ENCODE assay signal across 29 cellular contexts in the genomic region with DNA sequence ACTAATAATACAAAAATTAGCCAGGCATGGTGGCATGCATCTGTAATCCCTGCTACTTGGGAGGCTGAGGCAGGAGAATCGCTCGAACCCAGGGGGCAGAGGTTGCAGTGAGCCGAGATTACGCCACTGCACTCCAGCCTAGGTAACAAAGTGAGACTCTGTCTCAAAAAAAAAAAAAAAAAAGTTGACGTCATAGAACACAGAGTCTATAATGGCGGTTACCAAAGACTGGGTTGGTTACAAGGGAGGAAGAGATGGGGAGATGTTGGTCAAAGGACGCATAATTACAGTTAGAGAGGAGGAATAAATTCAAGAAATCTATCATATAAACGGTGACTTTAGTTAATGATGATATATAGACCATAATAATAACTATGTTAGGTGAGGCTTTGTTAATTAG.
"Had no signal": no experiment of that assay in that cellular context is flagged by ENCODE, and none has a peak within 500 bp of the region (broad histone marks: within the 10 kb centered on the region; RNA-seq: fewer than 3 reads in every experiment).

No MANE protein-coding gene starts in this region.

- ATAC-seq: stimulated activated effector memory CD8-positive, alpha-beta T cell treated with anti-CD3 and anti-CD28 coated beads, Interleukin-12 subunit alpha, Interleukin-12 subunit beta, amount 100 ng/mL, for 72 hours; stimulated activated memory B cell treated with anti-CD40 and anti-IgM and Interleukin-4, amounts not matched to agents 10 μg/mL and 1 μg/mL and 100 μg/mL, for 72 hours; stimulated activated naive B cell treated with anti-CD40 and anti-IgM and Interleukin-4, amounts not matched to agents 10 μg/mL and 1 μg/mL and 100 μg/mL, for 72 hours; stimulated activated naive CD8-positive, alpha-beta T cell treated with anti-CD3 and anti-CD28 coated beads, Interleukin-15, amount 100 ng/mL, for 72 hours; stimulated activated naive CD8-positive, alpha-beta T cell treated with anti-CD3 and anti-CD28 coated beads, Interleukin-15, Interleukin-2, amounts not matched to agents 100 U/mL and 50 U/mL, for 24 hours; upper lobe of right lung had no signal

- H3K36me3 ChIP-seq: thoracic aorta, thyroid gland, transverse colon, upper lobe of left lung, upper lobe of right lung, uterus, vagina had no signal

- H3K27me3 Mint-ChIP-seq: stimulated activated memory B cell treated with anti-CD40 and anti-IgM and Interleukin-4, amounts not matched to agents 10 μg/mL and 1 μg/mL and 100 μg/mL, for 72 hours; stimulated activated naive B cell treated with anti-CD40 and anti-IgM and Interleukin-4, amounts not matched to agents 10 μg/mL and 1 μg/mL and 100 μg/mL, for 72 hours; stimulated activated naive CD8-positive, alpha-beta T cell treated with anti-CD3 and anti-CD28 coated beads, Interleukin-15, amount 100 ng/mL, for 72 hours; stimulated activated naive CD8-positive, alpha-beta T cell treated with anti-CD3 and anti-CD28 coated beads, Interleukin-15, Interleukin-2, amounts not matched to agents 100 ng/mL and 50 ng/mL, for 24 hours; type B pancreatic cell had no signal

- H3K36me3 Mint-ChIP-seq: stimulated activated effector memory CD8-positive, alpha-beta T cell treated with anti-CD3 and anti-CD28 coated beads, Interleukin-12 subunit alpha, Interleukin-12 subunit beta, amount 100 ng/mL, for 72 hours; stimulated activated memory B cell treated with anti-CD40 and anti-IgM and Interleukin-4, amounts not matched to agents 10 μg/mL and 1 μg/mL and 100 μg/mL, for 72 hours; stimulated activated naive B cell treated with anti-CD40 and anti-IgM and Interleukin-4, amounts not matched to agents 10 μg/mL and 1 μg/mL and 100 μg/mL, for 72 hours; type B pancreatic cell had no signal

- FAIRE-seq: urothelium cell line had no signal

- H3K4me1 ChIP-seq: stomach, suprapubic skin, testis, thyroid gland, tibial artery, tibial nerve, upper lobe of left lung, upper lobe of right lung, uterus, vagina had no signal

- H3K27ac Mint-ChIP-seq: stimulated activated effector memory CD8-positive, alpha-beta T cell treated with anti-CD3 and anti-CD28 coated beads, Interleukin-12 subunit alpha, Interleukin-12 subunit beta, amount 100 ng/mL, for 72 hours; stimulated activated memory B cell treated with anti-CD40 and anti-IgM and Interleukin-4, amounts not matched to agents 10 μg/mL and 1 μg/mL and 100 μg/mL, for 72 hours; stimulated activated naive B cell treated with anti-CD40 and anti-IgM and Interleukin-4, amounts not matched to agents 10 μg/mL and 1 μg/mL and 100 μg/mL, for 72 hours; stimulated activated naive CD8-positive, alpha-beta T cell treated with anti-CD3 and anti-CD28 coated beads, Interleukin-15, amount 100 ng/mL, for 72 hours; stimulated activated naive CD8-positive, alpha-beta T cell treated with anti-CD3 and anti-CD28 coated beads, Interleukin-15, Interleukin-2, amounts not matched to agents 100 ng/mL and 50 ng/mL, for 24 hours; type B pancreatic cell had no signal

- H3K9me3 ChIP-seq: stomach, suprapubic skin, testis, thoracic aorta, thyroid gland, tibial artery, tibial nerve, transverse colon, upper lobe of left lung, upper lobe of right lung, uterus, vagina had no signal

- H3K4me3 ChIP-seq: stomach, suprapubic skin, testis, thoracic aorta, thyroid gland, tibial artery, tibial nerve, transverse colon, upper lobe of left lung, upper lobe of right lung, uterus, vagina had no signal

- DNase-seq: stimulated activated CD4-positive, alpha-beta T cell treated with anti-CD3 and anti-CD28 coated beads, Interleukin-2, amount 100 ng/mL, for 48 hours; stimulated activated CD4-positive, alpha-beta T cell treated with anti-CD3 and anti-CD28 coated beads, Interleukin-4, amount 100 ng/mL, for 1 hour; stimulated activated CD4-positive, alpha-beta T cell treated with anti-CD3 and anti-CD28 coated beads, Interleukin-4, amount 100 ng/mL, for 24 hours; stimulated activated CD4-positive, alpha-beta T cell treated with anti-CD3 and anti-CD28 coated beads, Interleukin-4, amount 100 ng/mL, for 4 hours; stimulated activated CD8-positive, alpha-beta memory T cell treated with anti-CD3 and anti-CD28 coated beads, Interleukin-4, amount 100 ng/mL, for 48 hours; stimulated activated naive B cell treated with anti-CD40 and anti-IgM and Interleukin-4, amounts not matched to agents 10 μg/mL and 1 μg/mL and 100 μg/mL, for 72 hours; stimulated activated naive CD4-positive, alpha-beta T cell; stimulated activated naive CD4-positive, alpha-beta T cell treated with Interleukin-2 at 50 U/mL for 16 hours; stimulated activated naive CD8-positive, alpha-beta T cell treated with anti-CD3 and anti-CD28 coated beads, Interleukin-15, amount 100 ng/mL, for 72 hours; stimulated activated naive CD8-positive, alpha-beta T cell treated with anti-CD3 and anti-CD28 coated beads, Interleukin-15, Interleukin-2, amounts not matched to agents 100 U/mL and 50 U/mL, for 24 hours; stomach; substantia nigra; testis; thyroid gland; tibial artery; transverse colon; trophoblast cell; upper lobe of left lung; upper lobe of right lung; uterus had no signal

- H3K9me3 Mint-ChIP-seq: stimulated activated naive B cell treated with anti-CD40 and anti-IgM and Interleukin-4, amounts not matched to agents 10 μg/mL and 1 μg/mL and 100 μg/mL, for 72 hours; stimulated activated naive CD8-positive, alpha-beta T cell treated with anti-CD3 and anti-CD28 coated beads, Interleukin-15, amount 100 ng/mL, for 72 hours; stimulated activated naive CD8-positive, alpha-beta T cell treated with anti-CD3 and anti-CD28 coated beads, Interleukin-15, Interleukin-2, amounts not matched to agents 100 ng/mL and 50 ng/mL, for 24 hours; type B pancreatic cell had no signal

- H3K27me3 ChIP-seq: stomach, suprapubic skin, testis, thyroid gland, tibial artery, tibial nerve, transverse colon, upper lobe of left lung, upper lobe of right lung, uterus, vagina had no signal

- H3K27ac ChIP-seq: stomach, suprapubic skin, testis, thoracic aorta, thyroid gland, tibial artery, tibial nerve, transverse colon, upper lobe of left lung, upper lobe of right lung, uterus, vagina had no signal

- H3K4me1 Mint-ChIP-seq: stimulated activated effector memory CD8-positive, alpha-beta T cell treated with anti-CD3 and anti-CD28 coated beads, Interleukin-12 subunit alpha, Interleukin-12 subunit beta, amount 100 ng/mL, for 72 hours; stimulated activated memory B cell treated with anti-CD40 and anti-IgM and Interleukin-4, amounts not matched to agents 10 μg/mL and 1 μg/mL and 100 μg/mL, for 72 hours; stimulated activated naive CD8-positive, alpha-beta T cell treated with anti-CD3 and anti-CD28 coated beads, Interleukin-15, amount 100 ng/mL, for 72 hours had no signal

- H3K4me3 Mint-ChIP-seq: stimulated activated effector memory CD8-positive, alpha-beta T cell treated with anti-CD3 and anti-CD28 coated beads, Interleukin-12 subunit alpha, Interleukin-12 subunit beta, amount 100 ng/mL, for 72 hours; stimulated activated memory B cell treated with anti-CD40 and anti-IgM and Interleukin-4, amounts not matched to agents 10 μg/mL and 1 μg/mL and 100 μg/mL, for 72 hours; stimulated activated naive B cell treated with anti-CD40 and anti-IgM and Interleukin-4, amounts not matched to agents 10 μg/mL and 1 μg/mL and 100 μg/mL, for 72 hours; stimulated activated naive CD8-positive, alpha-beta T cell treated with anti-CD3 and anti-CD28 coated beads, Interleukin-15, amount 100 ng/mL, for 72 hours; stimulated activated naive CD8-positive, alpha-beta T cell treated with anti-CD3 and anti-CD28 coated beads, Interleukin-15, Interleukin-2, amounts not matched to agents 100 ng/mL and 50 ng/mL, for 24 hours; type B pancreatic cell had no signal
